Comparison of ENCODE assay signal across 27 cellular contexts in the genomic region with DNA sequence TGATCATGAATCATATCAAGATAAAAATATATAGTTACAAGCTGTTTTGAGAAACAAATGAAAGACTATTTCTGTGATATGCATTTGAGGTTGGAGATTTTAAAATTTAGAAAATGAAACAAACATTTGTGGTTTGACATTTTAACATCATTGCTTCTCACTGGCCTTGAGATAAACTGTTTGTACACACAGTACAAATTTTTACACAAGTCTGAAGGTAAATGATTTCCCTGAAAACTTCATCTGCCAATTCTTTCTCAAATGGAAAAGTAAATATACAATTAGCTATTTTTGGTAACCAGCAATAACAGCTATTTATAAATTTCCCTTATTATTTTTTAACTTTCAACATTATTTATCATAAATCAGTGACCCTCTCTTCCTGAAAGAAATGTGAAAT.
"Had no signal": no experiment of that assay in that cellular context is flagged by ENCODE, and none has a peak within 500 bp of the region (broad histone marks: within the 10 kb centered on the region; RNA-seq: fewer than 3 reads in every experiment).

No MANE protein-coding gene starts in this region.

- H3K9me3 ChIP-seq: body of pancreas, esophagus squamous epithelium had no signal

- H3K27me3 ChIP-seq: body of pancreas, esophagus squamous epithelium had no signal

- FAIRE-seq: colon had no signal

- H3K4me1 ChIP-seq: esophagus squamous epithelium had no signal

- H3K4me3 ChIP-seq: body of pancreas, esophagus squamous epithelium had no signal

- ATAC-seq: activated CD8-positive, alpha-beta T cell treated with anti-CD3 and anti-CD28 coated beads for 36 hours; activated T-cell treated with anti-CD3 and anti-CD28 coated beads, Interleukin-2, amount 50 U/mL, for 4 hours; activated T-helper 17 cell treated with anti-CD3 and anti-CD28 coated beads, Interleukin-2, amount 50 U/mL, for 72 hours; body of pancreas; effector memory CD8-positive, alpha-beta T cell had no signal

- H3K27ac ChIP-seq: body of pancreas, esophagus squamous epithelium had no signal

- DNase-seq: activated CD4-positive, alpha-beta T cell treated with anti-CD3 and anti-CD28 coated beads for 1 hour; activated CD4-positive, alpha-beta T cell treated with anti-CD3 and anti-CD28 coated beads for 4 hours; activated CD4-positive, alpha-beta T cell treated with anti-CD3 and anti-CD28 coated beads, Interleukin-2, amount 50 U/mL, for 1 hour; activated CD4-positive, alpha-beta T cell treated with anti-CD3 and anti-CD28 coated beads, Interleukin-2, amount 50 U/mL, for 48 hours; activated CD4-positive, CD25-positive, alpha-beta regulatory T cell; activated CD8-positive, alpha-beta memory T cell treated with anti-CD3 and anti-CD28 coated beads for 24 hours; activated CD8-positive, alpha-beta T cell treated with anti-CD3 and anti-CD28 coated beads for 36 hours; activated effector memory CD4-positive, alpha-beta T cell treated with Interleukin-2 at 50 U/mL for 16 hours; activated gamma-delta T cell treated with Interleukin-2 at 50 U/mL for 16 hours; activated naive CD4-positive, alpha-beta T cell treated with anti-CD3 and anti-CD28 coated beads, Interleukin-2, amount 50 U/mL, for 16 hours; activated naive CD4-positive, alpha-beta T cell treated with Interleukin-2 at 50 U/mL for 16 hours; activated T-cell treated with anti-CD3 and anti-CD28 coated beads, Interleukin-2, amount 50 U/mL, for 4 hours; amygdala; aorta; body of pancreas; caudate nucleus; cortex of kidney; dermis blood vessel endothelial cell; effector CD4-positive, alpha-beta T cell; effector memory CD8-positive, alpha-beta T cell; erythroblast; esophagus squamous epithelium; foreskin melanocyte; head of caudate nucleus; T-helper 2 cell had no signal
